9 cellular contexts compared by ENCODE assay signal in genomic region chrX:13752646-13753045, GRCh38. TPM values are rescaled to one million over a fixed set of nuclear protein-coding genes. Genes with fewer than 3 reads are reported as not detected.
A peak's percentile ranks its signal among the peaks of the same experiment; 100 is the strongest.
DNase-seq lines count a peak whose midpoint lies in the region; ATAC-seq and TF ChIP-seq lines count a peak whose summit lies in the region.
"Had no signal": no experiment of that assay in that cellular context is flagged by ENCODE, and none has a peak within 500 bp of the region (broad histone marks: within the 10 kb centered on the region; RNA-seq: fewer than 3 reads in every experiment).

No MANE protein-coding gene starts in this region.

- TF ChIP-seq CTCF in endodermal cell (conservative IDR thresholded peaks at IDR 0.05), result no peak

- H3K27me3 Mint-ChIP-seq in naive thymus-derived CD4-positive, alpha-beta T cell, result no peaks in the 10 kb centered on the region
- H3K27me3 Mint-ChIP-seq in endodermal cell (ENCODE audit: insufficient read depth), result no peaks in the 10 kb centered on the region

- H3K9me3 ChIP-seq in naive thymus-derived CD4-positive, alpha-beta T cell (ENCODE audit: control insufficient read depth in 2 of 3, low read length in 3 of 3), result no peaks in the 10 kb centered on the region
- no peaks in the 10 kb centered on the region for H3K9me3 ChIP-seq in endodermal cell (ENCODE audit: control insufficient read depth, low read length)

- H3K4me3 ChIP-seq in naive thymus-derived CD4-positive, alpha-beta T cell (ENCODE audit: low read length), result no peak overlapping the region
- H3K4me3 ChIP-seq in endodermal cell (ENCODE audit: low read length), result no peak overlapping the region

- ATAC-seq in GM18909 (IDR thresholded peaks at IDR 0.05; ENCODE audit: poor library complexity, unreplicated experiment) (peak; percentile 66), HG02852 (IDR thresholded peaks at IDR 0.05; ENCODE audit: unreplicated experiment) (peak; percentile 68)
- ATAC-seq in naive thymus-derived CD4-positive, alpha-beta T cell, result no peak

- POLR2A ChIA-PET in naive thymus-derived CD4-positive, alpha-beta T cell (lab: Charles Lee), result interaction anchor here (0.7 kb wide), 1 partner anchor 279 kb away, joined by 3 read pairs; no protein-coding TSS in a partner anchor

- H3K9me3 Mint-ChIP-seq in naive thymus-derived CD4-positive, alpha-beta T cell, result no peaks in the 10 kb centered on the region
- H3K9me3 Mint-ChIP-seq in endodermal cell, result peaks cover 36% of the 10 kb centered on the region

- peak overlapping the region in 5 of 9 donors; percentile 1 to 80 (median 53) for H3K27ac Mint-ChIP-seq in naive thymus-derived CD4-positive, alpha-beta T cell
- H3K27ac Mint-ChIP-seq in endodermal cell, result no peak overlapping the region

- peak overlapping the region in 1 of 10 donors; percentile 38 for H3K4me3 Mint-ChIP-seq in naive thymus-derived CD4-positive, alpha-beta T cell
- no peak overlapping the region for H3K4me3 Mint-ChIP-seq in endodermal cell

- CTCF ChIA-PET in naive thymus-derived CD4-positive, alpha-beta T cell (lab: Charles Lee), result interaction anchor here (1.0 kb wide), 1 partner anchor 279 kb away, joined by 3 read pairs; no protein-coding TSS in a partner anchor

- peaks cover 6 to 28% (median 15%) of the 10 kb centered on the region in 7 donors for H3K4me1 Mint-ChIP-seq in naive thymus-derived CD4-positive, alpha-beta T cell
- H3K4me1 Mint-ChIP-seq in endodermal cell, result peaks cover 9% of the 10 kb centered on the region

- peaks cover 10 to 34% (median 12%) of the 10 kb centered on the region in 3 experiments for H3K36me3 ChIP-seq in naive thymus-derived CD4-positive, alpha-beta T cell (ENCODE audit: control insufficient read depth in 2 of 3, insufficient read depth in 3 of 3, low read length in 3 of 3)
- H3K36me3 ChIP-seq in endodermal cell (ENCODE audit: control insufficient read depth, insufficient read depth, low read length), result peaks cover 54% of the 10 kb centered on the region

- no peak overlapping the region for H3K9ac ChIP-seq in endodermal cell (ENCODE audit: extremely low read depth, low read length, poor library complexity, severe bottlenecking)

- H3K27ac ChIP-seq in naive thymus-derived CD4-positive, alpha-beta T cell (ENCODE audit: low read depth, low read length), result no peak overlapping the region
- no peak overlapping the region for H3K27ac ChIP-seq in endodermal cell (ENCODE audit: low read depth, low read length)

- H3K27me3 ChIP-seq in naive thymus-derived CD4-positive, alpha-beta T cell (ENCODE audit: control insufficient read depth in 2 of 2, insufficient read depth in 2 of 2, low read length in 2 of 2), result no peaks in the 10 kb centered on the region
- H3K27me3 ChIP-seq in endodermal cell (ENCODE audit: control insufficient read depth, insufficient read depth, low read length, poor library complexity, severe bottlenecking), result no peaks in the 10 kb centered on the region

- WGBS in endodermal cell (ENCODE audit: insufficient coverage in 1 of 2, insufficient read length in 1 of 2), 2 experiments, result 83% methylated on average over 3 of the region's 3 CpGs; no CpG with 5 or more reads in 1 of the 2 experiments

- intact Hi-C loops in naive thymus-derived CD4-positive, alpha-beta T cell (cut with micrococcal nuclease), result no loop called here

- H3K36me3 Mint-ChIP-seq in naive thymus-derived CD4-positive, alpha-beta T cell, result peaks cover 0 to 9% (median 6%) of the 10 kb centered on the region in 5 donors
- peaks cover 32% of the 10 kb centered on the region for H3K36me3 Mint-ChIP-seq in endodermal cell (ENCODE audit: low read depth)

- peaks cover 4 to 8% of the 10 kb centered on the region in 2 donors for H3K4me1 ChIP-seq in naive thymus-derived CD4-positive, alpha-beta T cell (ENCODE audit: control insufficient read depth in 2 of 2, insufficient read depth in 2 of 2, low read length in 2 of 2)
- peaks cover 3% of the 10 kb centered on the region for H3K4me1 ChIP-seq in endodermal cell (ENCODE audit: control insufficient read depth, insufficient read depth, low read length)

- peak; percentile 36 for DNase-seq in NCI-H524 treated with DMSO at 0.1 percent for 48 hours (lab: John Stamatoyannopoulos, UW)
- DNase-seq in naive thymus-derived CD4-positive, alpha-beta T cell, result no peak
- no peak for DNase-seq in pons (ENCODE audit: low spot score)
- DNase-seq in NCI-H128 (lab: John Stamatoyannopoulos, UW; ENCODE audit: unreplicated experiment), result no peak
- DNase-seq in iPS-NIHi7 (ENCODE audit: extremely low spot score), result no peak
- DNase-seq in endodermal cell, result no peak
- DNase-seq: activated CD4-positive, alpha-beta T cell treated with anti-CD3 and anti-CD28 coated beads, Interleukin-2, amount 50 U/mL, for 1 hour had no signal

RNA-seq across cellular contexts. Expression of gene OFD1, which starts 18.1 kb away (rescaled TPM):
- total RNA-seq in naive thymus-derived CD4-positive, alpha-beta T cell, result 100 to 1,000 TPM in 2 of 5 experiments, 10 to 100 TPM in 3; 30.4 to 142 (median 72.5) TPM
- polyA plus RNA-seq in naive thymus-derived CD4-positive, alpha-beta T cell, result 10 to 100 TPM; 30.4 to 32.7 TPM
- total RNA-seq in endodermal cell, result 10 to 100 TPM; 25.9 to 29.7 TPM
- polyA plus RNA-seq in endodermal cell (2013, experiment 1 of 2), result 23.3 TPM
- 23.1 TPM for polyA plus RNA-seq in endodermal cell (2013, experiment 2 of 2)

RNA-seq across cellular contexts. Expression of gene TRAPPC2, which starts 18.2 kb away (rescaled TPM):
- 10 to 100 TPM; 20.7 to 31.1 (median 23.5) TPM for total RNA-seq in naive thymus-derived CD4-positive, alpha-beta T cell
- polyA plus RNA-seq in naive thymus-derived CD4-positive, alpha-beta T cell, result 10 to 100 TPM; 17.8 to 33.5 TPM
- 10 to 100 TPM; 12.8 to 14.7 TPM for total RNA-seq in endodermal cell
- 16.2 TPM for polyA plus RNA-seq in endodermal cell (2013, experiment 1 of 2)
- polyA plus RNA-seq in endodermal cell (2013, experiment 2 of 2), result 13.9 TPM
